In genomic region chr16:67156146-67156844, GRCh38 we compare ENCODE assay signal across 13 cellular contexts. TPM values are rescaled to one million over a fixed set of nuclear protein-coding genes. Genes with fewer than 3 reads are reported as not detected.
DNase-seq lines count a peak whose midpoint lies in the region; ATAC-seq and TF ChIP-seq lines count a peak whose summit lies in the region.
"Had no signal": no experiment of that assay in that cellular context is flagged by ENCODE, and none has a peak within 500 bp of the region (broad histone marks: within the 10 kb centered on the region; RNA-seq: fewer than 3 reads in every experiment).

No MANE protein-coding gene starts in this region.

- H3K27ac Mint-ChIP-seq in CD8-positive, alpha-beta memory T cell, result peak overlapping the region; percentile 70 to 99 (median 95)
- H3K27ac Mint-ChIP-seq in activated B cell treated with CpG ODN at 0.5 μM for 24 hours, result no peak overlapping the region

- POLR2A ChIA-PET in CD8-positive, alpha-beta memory T cell (lab: Charles Lee), result interaction anchor here (0.5 to 2.1 kb wide), 4 partner anchors 14 to 127 kb away, joined by 3 to 10 read pairs (median 4); partner anchors contain the start of genes CBFB and NOL3
- POLR2A ChIA-PET in activated B cell treated with CpG ODN at 0.5 μM for 24 hours (lab: Charles Lee), result interaction anchor here (1.0 kb wide), 1 partner anchor 128 kb away, joined by 6 read pairs; no protein-coding TSS in a partner anchor

- no peak overlapping the region for H3K27ac ChIP-seq in BLaER1
- no peak overlapping the region for H3K27ac ChIP-seq in CD8-positive, alpha-beta memory T cell (ENCODE audit: low read depth, low read length)
- H3K27ac ChIP-seq: tibial artery had no signal

- H3K27me3 Mint-ChIP-seq in CD8-positive, alpha-beta memory T cell, result peaks cover 4 to 9% of the 10 kb centered on the region in 2 donors
- peaks cover 3% of the 10 kb centered on the region for H3K27me3 Mint-ChIP-seq in activated B cell treated with CpG ODN at 0.5 μM for 24 hours

- no peak overlapping the region for H3K4me3 ChIP-seq in BLaER1
- no peak overlapping the region for H3K4me3 ChIP-seq in CD8-positive, alpha-beta memory T cell (ENCODE audit: low read length)
- H3K4me3 ChIP-seq: MG63, tibial artery had no signal

- no peak for TF ChIP-seq CTCF in activated B cell treated with CpG ODN at 0.5 μM for 24 hours (IDR thresholded peaks at IDR 0.05)

- ATAC-seq in activated B cell treated with CpG ODN at 0.5 μM for 24 hours (ENCODE audit: low read depth) (no peak), left lobe of liver (no peak), GM21423 (IDR thresholded peaks at IDR 0.05; ENCODE audit: unreplicated experiment) (no peak)

- H3K9me3 Mint-ChIP-seq in CD8-positive, alpha-beta memory T cell, result no peaks in the 10 kb centered on the region
- no peaks in the 10 kb centered on the region for H3K9me3 Mint-ChIP-seq in activated B cell treated with CpG ODN at 0.5 μM for 24 hours

- H3K4me3 Mint-ChIP-seq in CD8-positive, alpha-beta memory T cell, result peak overlapping the region; percentile 38 to 92 (median 77)
- H3K4me3 Mint-ChIP-seq in activated B cell treated with CpG ODN at 0.5 μM for 24 hours, result peak overlapping the region; percentile 20

- no peak overlapping the region for H3K9ac ChIP-seq in BLaER1

- peaks cover 47% of the 10 kb centered on the region for H3K4me1 ChIP-seq in BLaER1
- peaks cover 47% of the 10 kb centered on the region for H3K4me1 ChIP-seq in CD8-positive, alpha-beta memory T cell (ENCODE audit: insufficient read depth, low read length)

- H3K4me1 Mint-ChIP-seq in CD8-positive, alpha-beta memory T cell, result peaks cover 54 to 77% (median 59%) of the 10 kb centered on the region in 3 donors
- H3K4me1 Mint-ChIP-seq in activated B cell treated with CpG ODN at 0.5 μM for 24 hours, result peaks cover 51% of the 10 kb centered on the region

- peaks cover 0 to 13% (median 0%) of the 10 kb centered on the region in 3 donors for H3K36me3 Mint-ChIP-seq in CD8-positive, alpha-beta memory T cell
- H3K36me3 Mint-ChIP-seq in activated B cell treated with CpG ODN at 0.5 μM for 24 hours (ENCODE audit: low read depth), result peaks cover 3% of the 10 kb centered on the region

- peak overlapping the region; percentile 76 for H3K4me2 ChIP-seq in BLaER1

- H3K27me3 ChIP-seq in BLaER1, result peaks cover 27% of the 10 kb centered on the region
- H3K27me3 ChIP-seq in CD8-positive, alpha-beta memory T cell (ENCODE audit: insufficient read depth, low read length, poor library complexity, severe bottlenecking), result peaks cover under 1% of the 10 kb centered on the region
- H3K27me3 ChIP-seq: MG63 had no signal

- CTCF ChIA-PET in CD8-positive, alpha-beta memory T cell (lab: Charles Lee), result interaction anchor here (0.8 to 17.6 kb wide), 19 partner anchors 9 to 312 kb away, joined by 3 to 205 read pairs (median 9); partner anchors contain the start of genes EXOC3L1, FBXL8, HSF4 and MATCAP1
- CTCF ChIA-PET in activated B cell treated with CpG ODN at 0.5 μM for 24 hours (lab: Charles Lee), result interaction anchor here (0.8 to 1.8 kb wide), 4 partner anchors 13 to 178 kb away, joined by 3 to 15 read pairs (median 11); partner anchors contain the start of gene NOL3

- no peak for DNase-seq in CD8-positive, alpha-beta memory T cell
- DNase-seq in activated B cell treated with CpG ODN at 0.5 μM for 24 hours, result no peak
- peak; percentile 46 for DNase-seq in left lobe of liver (ENCODE audit: low spot score)
- DNase-seq in medulla oblongata (ENCODE audit: extremely low spot score), result no peak
- no peak for DNase-seq in activated effector memory CD4-positive, alpha-beta T cell treated with Interleukin-2 at 50 U/mL for 16 hours
- DNase-seq: activated CD4-positive, alpha-beta T cell treated with anti-CD3 and anti-CD28 coated beads for 1 hour; mesendoderm; MG63; NCI-H82; stimulated activated CD4-positive, alpha-beta T cell treated with anti-CD3 and anti-CD28 coated beads, Interleukin-4, amount 100 ng/mL, for 4 hours; tibial artery had no signal

- no peaks in the 10 kb centered on the region for H3K9me3 ChIP-seq in BLaER1
- no peaks in the 10 kb centered on the region for H3K9me3 ChIP-seq in CD8-positive, alpha-beta memory T cell (ENCODE audit: low read length)
- H3K9me3 ChIP-seq: MG63, tibial artery had no signal

- H4K20me1 ChIP-seq in BLaER1, result peaks cover 82% of the 10 kb centered on the region

- peaks cover 7% of the 10 kb centered on the region; the same call in 1 of the 2 replicates for H3K36me3 ChIP-seq in BLaER1
- no peaks in the 10 kb centered on the region for H3K36me3 ChIP-seq in CD8-positive, alpha-beta memory T cell (ENCODE audit: insufficient read depth, low read length)
- H3K36me3 ChIP-seq: MG63, tibial artery had no signal

- intact Hi-C loops in activated B cell treated with CpG ODN at 0.5 μM for 24 hours (cut with micrococcal nuclease), result loop anchor here (10.0 kb wide), 1 partner anchor 509 kb away; the partner anchor contains the start of genes ACD, C16orf86, ENKD1 and PARD6A

RNA-seq across cellular contexts. Expression of gene TRADD, which starts 3.4 kb away (rescaled TPM):
- 10 to 100 TPM; 23.8 to 28.7 TPM for total RNA-seq in CD8-positive, alpha-beta memory T cell
- polyA plus RNA-seq in CD8-positive, alpha-beta memory T cell, result 141 TPM
- 31.5 and 37.3 TPM in 2 replicates for total RNA-seq in activated B cell treated with CpG ODN at 0.5 μM for 24 hours
- total RNA-seq in left lobe of liver, result 12.1 TPM

RNA-seq across cellular contexts. Expression of gene FBXL8, which starts 3.5 kb away (rescaled TPM):
- 10 to 100 TPM; 10.5 to 14.3 TPM for total RNA-seq in CD8-positive, alpha-beta memory T cell
- 11.6 TPM for polyA plus RNA-seq in CD8-positive, alpha-beta memory T cell
- total RNA-seq in activated B cell treated with CpG ODN at 0.5 μM for 24 hours (5.6 and 6.5 TPM in 2 replicates), left lobe of liver (20.6 TPM)

RNA-seq across cellular contexts. Expression of gene B3GNT9, which starts 5.5 kb away (rescaled TPM):
- total RNA-seq in CD8-positive, alpha-beta memory T cell, result 1 to 10 TPM; 2.4 to 2.7 TPM
- polyA plus RNA-seq in CD8-positive, alpha-beta memory T cell, result 5.0 TPM
- total RNA-seq in activated B cell treated with CpG ODN at 0.5 μM for 24 hours (0.64 and 0.93 TPM in 2 replicates), left lobe of liver (1.6 TPM)

RNA-seq across cellular contexts. Expression of gene HSF4, which starts 8.2 kb away (rescaled TPM):
- 10 to 100 TPM; 11.6 to 13.3 TPM for total RNA-seq in CD8-positive, alpha-beta memory T cell
- polyA plus RNA-seq in CD8-positive, alpha-beta memory T cell, result not detected
- 5.9 and 7.3 TPM in 2 replicates for total RNA-seq in activated B cell treated with CpG ODN at 0.5 μM for 24 hours
- total RNA-seq in left lobe of liver, result 60.5 TPM

RNA-seq across cellular contexts. Expression of gene NOL3, which starts 14.0 kb away (rescaled TPM):
- 1 to 10 TPM; 2.1 to 2.3 TPM for total RNA-seq in CD8-positive, alpha-beta memory T cell
- 0.91 TPM for polyA plus RNA-seq in CD8-positive, alpha-beta memory T cell
- total RNA-seq in activated B cell treated with CpG ODN at 0.5 μM for 24 hours, result 0.64 and 0.91 TPM in 2 replicates
- 40.7 TPM for total RNA-seq in left lobe of liver
